In genomic region chr7:116552616-116553015, GRCh38 we compare ENCODE assay signal across 14 cellular contexts. TPM values are rescaled to one million over a fixed set of nuclear protein-coding genes. Genes with fewer than 3 reads are reported as not detected.
A peak's percentile ranks its signal among the peaks of the same experiment; 100 is the strongest.
DNase-seq lines count a peak whose midpoint lies in the region; ATAC-seq and TF ChIP-seq lines count a peak whose summit lies in the region.
"Had no signal": no experiment of that assay in that cellular context is flagged by ENCODE, and none has a peak within 500 bp of the region (broad histone marks: within the 10 kb centered on the region; RNA-seq: fewer than 3 reads in every experiment).

No MANE protein-coding gene starts in this region.

- peaks cover 49% of the 10 kb centered on the region for H3K27me3 Mint-ChIP-seq in stimulated activated naive CD8-positive, alpha-beta T cell treated with anti-CD3 and anti-CD28 coated beads, Interleukin-15, amount 100 ng/mL, for 72 hours
- peaks cover 24% of the 10 kb centered on the region for H3K27me3 Mint-ChIP-seq in stimulated activated memory B cell treated with anti-CD40 and anti-IgM and Interleukin-4, amounts not matched to agents 10 μg/mL and 1 μg/mL and 100 μg/mL, for 72 hours

- no peak for TF ChIP-seq POLR2A in gastrocnemius medialis (IDR thresholded peaks at IDR 0.05)

- no peaks in the 10 kb centered on the region for H3K27me3 ChIP-seq in GM23248 (replicated peaks; ENCODE audit: insufficient read depth)
- no peaks in the 10 kb centered on the region for H3K27me3 ChIP-seq in Panc1 (ENCODE audit: control insufficient read depth, insufficient read depth, low read length)
- no peaks in the 10 kb centered on the region for H3K27me3 ChIP-seq in gastrocnemius medialis

- H3K4me1 ChIP-seq in GM23248 (ENCODE audit: insufficient read depth): peaks cover 70% of the 10 kb centered on the region
- peaks cover 74% of the 10 kb centered on the region for H3K4me1 ChIP-seq in Panc1 (ENCODE audit: control insufficient read depth, insufficient read depth, low read length)
- peaks cover 9 to 38% of the 10 kb centered on the region in 2 donors for H3K4me1 ChIP-seq in gastrocnemius medialis

- DNase-seq in GM23248: peak; percentile 54
- DNase-seq in Panc1 (ENCODE audit: low read depth, low spot score): no peak
- DNase-seq in epithelial cell of esophagus (ENCODE audit: low read depth): peak; percentile 78
- DNase-seq in gastrocnemius medialis: no peak
- no peak for DNase-seq in stimulated activated naive CD8-positive, alpha-beta T cell treated with anti-CD3 and anti-CD28 coated beads, Interleukin-15, amount 100 ng/mL, for 72 hours
- DNase-seq in activated naive CD4-positive, alpha-beta T cell treated with Interleukin-2 at 50 U/mL for 16 hours: no peak
- DNase-seq: activated CD8-positive, alpha-beta memory T cell treated with anti-CD3 and anti-CD28 coated beads for 24 hours; activated effector memory CD4-positive, alpha-beta T cell treated with Interleukin-2 at 50 U/mL for 16 hours; DND-41; Karpas-422; mesendoderm had no signal

- H2AFZ ChIP-seq in GM23248: no peak overlapping the region

- H3K4me2 ChIP-seq in GM23248 (ENCODE audit: unreplicated experiment): no peak overlapping the region

- H3K9me3 ChIP-seq in GM23248 (ENCODE audit: low read depth): no peaks in the 10 kb centered on the region
- H3K9me3 ChIP-seq in Panc1 (ENCODE audit: control insufficient read depth, insufficient read depth, low read depth, low read length): no peaks in the 10 kb centered on the region
- no peaks in the 10 kb centered on the region for H3K9me3 ChIP-seq in gastrocnemius medialis

- peaks cover 95% of the 10 kb centered on the region for H3F3A ChIP-seq in GM23248 (ENCODE audit: insufficient read depth)

- no peaks in the 10 kb centered on the region for H3K9me2 ChIP-seq in GM23248 (ENCODE audit: insufficient read depth)

- 9 to 19% methylated on average over 1 of the region's 1 CpG for WGBS in GM23248 (ENCODE audit: low coverage in 1 of 2, low lambda C conversion rate in 2 of 2, missing lambda C conversion rate in 2 of 2), 2 experiments

- H3K36me3 Mint-ChIP-seq in stimulated activated memory B cell treated with anti-CD40 and anti-IgM and Interleukin-4, amounts not matched to agents 10 μg/mL and 1 μg/mL and 100 μg/mL, for 72 hours: no peaks in the 10 kb centered on the region
- H3K36me3 Mint-ChIP-seq: stimulated activated effector memory CD8-positive, alpha-beta T cell treated with anti-CD3 and anti-CD28 coated beads, Interleukin-12 subunit alpha, Interleukin-12 subunit beta, amount 100 ng/mL, for 72 hours had no signal

- H3K36me3 ChIP-seq in GM23248 (ENCODE audit: low read depth) (peaks cover 93% of the 10 kb centered on the region), Panc1 (ENCODE audit: control insufficient read depth, insufficient read depth, low read length) (peaks cover 37% of the 10 kb centered on the region), gastrocnemius medialis (no peaks in the 10 kb centered on the region)

- no peaks in the 10 kb centered on the region for H4K20me1 ChIP-seq in GM23248 (ENCODE audit: insufficient read depth)

- no peak for ATAC-seq in Panc1
- ATAC-seq in gastrocnemius medialis: no peak
- ATAC-seq in stimulated activated naive CD8-positive, alpha-beta T cell treated with anti-CD3 and anti-CD28 coated beads, Interleukin-15, amount 100 ng/mL, for 72 hours: no peak
- ATAC-seq in GM19035 (IDR thresholded peaks at IDR 0.05; ENCODE audit: unreplicated experiment): no peak
- no peak for ATAC-seq in stimulated activated memory B cell treated with anti-CD40 and anti-IgM and Interleukin-4, amounts not matched to agents 10 μg/mL and 1 μg/mL and 100 μg/mL, for 72 hours
- ATAC-seq: stimulated activated effector memory CD8-positive, alpha-beta T cell treated with anti-CD3 and anti-CD28 coated beads, Interleukin-12 subunit alpha, Interleukin-12 subunit beta, amount 100 ng/mL, for 72 hours had no signal

- CTCF ChIA-PET in Panc1 (lab: Charles Lee): interaction anchor here (0.5 kb wide), 1 partner anchor 90 kb away, joined by 4 read pairs; no protein-coding TSS in a partner anchor

- no TSS peak for BruUV-seq in Panc1 (replicated peaks; lab: Mats Ljungman, UMichigan)

- TF ChIP-seq CTCF in Panc1 (IDR thresholded peaks at IDR 0.05) (no peak), epithelial cell of esophagus (IDR thresholded peaks at IDR 0.05; ENCODE audit: insufficient read depth, low read depth, low read length, missing control alignments) (no peak), gastrocnemius medialis (IDR thresholded peaks at IDR 0.05 in 4 of 5, conservative IDR thresholded peaks at IDR 0.05 in 1 of 5) (no peak)

- intact Hi-C loops in Panc1 (cut with micrococcal nuclease; ENCODE audit: unreplicated experiment): no loop called here
- intact Hi-C loops in gastrocnemius medialis (cut with DNase I; ENCODE audit: low total_unique reads): no loop called here

- in situ Hi-C loops in GM23248 (cut with MboI): no loop called here
- in situ Hi-C loops in Panc1 (cut with HindIII; ENCODE audit: low pct_unique_long_range_greater_than_20kb, low sequenced_read_pairs): no loop called here
- in situ Hi-C loops in gastrocnemius medialis (cut with MboI; ENCODE audit: low sequenced_read_pairs in 4 of 4): no loop called here

- no peak overlapping the region for H3K4me3 Mint-ChIP-seq in stimulated activated naive CD8-positive, alpha-beta T cell treated with anti-CD3 and anti-CD28 coated beads, Interleukin-15, amount 100 ng/mL, for 72 hours
- H3K4me3 Mint-ChIP-seq in stimulated activated memory B cell treated with anti-CD40 and anti-IgM and Interleukin-4, amounts not matched to agents 10 μg/mL and 1 μg/mL and 100 μg/mL, for 72 hours: no peak overlapping the region
- H3K4me3 Mint-ChIP-seq: stimulated activated effector memory CD8-positive, alpha-beta T cell treated with anti-CD3 and anti-CD28 coated beads, Interleukin-12 subunit alpha, Interleukin-12 subunit beta, amount 100 ng/mL, for 72 hours had no signal

- H3K4me3 ChIP-seq in GM23248 (no peak overlapping the region), Panc1 (ENCODE audit: low read depth in 2 of 2, low read length in 2 of 2) (no peak overlapping the region), epithelial cell of esophagus (ENCODE audit: low read length) (no peak overlapping the region), gastrocnemius medialis (no peak overlapping the region)

- H3K27ac Mint-ChIP-seq in stimulated activated naive CD8-positive, alpha-beta T cell treated with anti-CD3 and anti-CD28 coated beads, Interleukin-15, amount 100 ng/mL, for 72 hours: no peak overlapping the region
- no peak overlapping the region for H3K27ac Mint-ChIP-seq in stimulated activated memory B cell treated with anti-CD40 and anti-IgM and Interleukin-4, amounts not matched to agents 10 μg/mL and 1 μg/mL and 100 μg/mL, for 72 hours
- H3K27ac Mint-ChIP-seq: stimulated activated effector memory CD8-positive, alpha-beta T cell treated with anti-CD3 and anti-CD28 coated beads, Interleukin-12 subunit alpha, Interleukin-12 subunit beta, amount 100 ng/mL, for 72 hours had no signal

- H3K79me2 ChIP-seq in GM23248 (ENCODE audit: insufficient read depth): peaks cover 100% of the 10 kb centered on the region

- no peak overlapping the region for H3K9ac ChIP-seq in GM23248

- POLR2A ChIA-PET in Panc1 (lab: Charles Lee): no interaction called here

- peak overlapping the region; percentile 36 for H3K27ac ChIP-seq in GM23248
- 0 out of 2 replicates have a peak overlapping the region, but pooled peaks have one; percentile 31 for H3K27ac ChIP-seq in Panc1 (ENCODE audit: low read length)
- H3K27ac ChIP-seq in gastrocnemius medialis: peak overlapping the region; percentile 29 to 44 (median 35)

- no peaks in the 10 kb centered on the region for H3K4me1 Mint-ChIP-seq in stimulated activated naive CD8-positive, alpha-beta T cell treated with anti-CD3 and anti-CD28 coated beads, Interleukin-15, amount 100 ng/mL, for 72 hours
- H3K4me1 Mint-ChIP-seq in stimulated activated memory B cell treated with anti-CD40 and anti-IgM and Interleukin-4, amounts not matched to agents 10 μg/mL and 1 μg/mL and 100 μg/mL, for 72 hours: peaks cover 13% of the 10 kb centered on the region
- H3K4me1 Mint-ChIP-seq: stimulated activated effector memory CD8-positive, alpha-beta T cell treated with anti-CD3 and anti-CD28 coated beads, Interleukin-12 subunit alpha, Interleukin-12 subunit beta, amount 100 ng/mL, for 72 hours had no signal

- H3K9me3 Mint-ChIP-seq in stimulated activated naive CD8-positive, alpha-beta T cell treated with anti-CD3 and anti-CD28 coated beads, Interleukin-15, amount 100 ng/mL, for 72 hours: no peaks in the 10 kb centered on the region
- H3K9me3 Mint-ChIP-seq in stimulated activated memory B cell treated with anti-CD40 and anti-IgM and Interleukin-4, amounts not matched to agents 10 μg/mL and 1 μg/mL and 100 μg/mL, for 72 hours: no peaks in the 10 kb centered on the region
- H3K9me3 Mint-ChIP-seq: stimulated activated effector memory CD8-positive, alpha-beta T cell treated with anti-CD3 and anti-CD28 coated beads, Interleukin-12 subunit alpha, Interleukin-12 subunit beta, amount 100 ng/mL, for 72 hours had no signal

RNA-seq across cellular contexts. Expression of gene CAV1, which starts 27.8 kb away (rescaled TPM):
- 1,062 and 1,092 TPM in 2 replicates for total RNA-seq in GM23248 (2014; rRNA removed; shearing (Covaris generic))
- 1,736 and 1,789 TPM in 2 replicates for polyA plus RNA-seq in GM23248 (2016; fragmentation: Nextera tagmentation; extraction: Ambion mirVana)
- total RNA-seq in Panc1 (2021; ENCODE audit: unreplicated experiment): 496 TPM
- polyA plus RNA-seq in Panc1 (2012; ENCODE audit: insufficient read length): 465 TPM
- 10 to 100 TPM; 64.7 to 87.8 (median 71.2) TPM for total RNA-seq in gastrocnemius medialis

RNA-seq across cellular contexts. Expression of gene CAV2, which starts 53.1 kb away (rescaled TPM):
- 251 and 283 TPM in 2 replicates for total RNA-seq in GM23248 (2014; rRNA removed; shearing (Covaris generic))
- 344 and 358 TPM in 2 replicates for polyA plus RNA-seq in GM23248 (2016; fragmentation: Nextera tagmentation; extraction: Ambion mirVana)
- 217 TPM for total RNA-seq in Panc1 (2021; ENCODE audit: unreplicated experiment)
- polyA plus RNA-seq in Panc1 (2012; ENCODE audit: insufficient read length): 199 TPM
- 10 to 100 TPM; 12.7 to 26.2 (median 14.9) TPM for total RNA-seq in gastrocnemius medialis

Comparison
In these comparisons a context has a peak if more than half of its experiments do, and no peak if none do; other contexts are left out.
1. DNase-seq: peak in GM23248 (single experiment) and epithelial cell of esophagus (single experiment); none in Panc1 (single experiment), gastrocnemius medialis (0 of 2), stimulated activated naive CD8-positive, alpha-beta T cell treated with anti-CD3 and anti-CD28 coated beads, Interleukin-15, amount 100 ng/mL, for 72 hours (0 of 2) and activated naive CD4-positive, alpha-beta T cell treated with Interleukin-2 at 50 U/mL for 16 hours (single experiment).
2. Peak in every context shown above with its lines, with median percentiles within 50 percentile points of each other: H3K27ac ChIP-seq.